Comparison of ENCODE assay signal across 19 cellular contexts in the genomic region with DNA sequence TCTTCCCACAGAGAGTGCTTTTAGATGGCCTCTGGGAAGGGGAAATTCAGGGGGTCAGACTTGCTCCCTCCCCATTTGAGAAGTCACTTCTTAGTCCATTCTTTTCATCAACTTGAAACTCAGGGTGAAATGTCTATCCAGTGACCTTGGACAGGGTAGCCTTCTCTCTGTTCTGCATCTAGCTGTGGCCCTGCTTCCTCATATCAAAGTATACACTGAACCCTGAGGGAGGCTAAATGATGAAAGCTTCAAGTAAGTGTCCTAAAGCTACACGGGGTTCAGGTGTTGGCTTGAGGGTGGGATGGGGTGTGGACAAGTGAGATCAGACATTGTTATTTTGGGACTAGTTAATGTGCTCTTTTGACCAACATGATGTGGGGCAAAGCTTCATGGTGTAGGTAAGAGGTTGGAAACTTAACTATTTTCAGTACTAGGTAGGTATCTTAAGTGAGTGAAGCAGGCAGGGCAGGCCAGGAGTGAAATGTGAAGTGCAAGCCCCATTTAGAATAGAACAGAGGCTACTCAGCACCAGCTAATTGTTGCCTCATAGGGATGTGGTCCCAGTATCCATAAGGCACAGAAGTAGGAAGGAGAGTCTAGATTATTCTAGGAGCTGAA. TPM values are rescaled to one million over a fixed set of nuclear protein-coding genes. Genes with fewer than 3 reads are reported as not detected.
DNase-seq lines count a peak whose midpoint lies in the region; ATAC-seq and TF ChIP-seq lines count a peak whose summit lies in the region.
"Had no signal": no experiment of that assay in that cellular context is flagged by ENCODE, and none has a peak within 500 bp of the region (broad histone marks: within the 10 kb centered on the region; RNA-seq: fewer than 3 reads in every experiment).

No MANE protein-coding gene starts in this region.

- no peak for TF ChIP-seq CTCF in natural killer cell (IDR thresholded peaks at IDR 0.05)
- TF ChIP-seq CTCF in ovary (IDR thresholded peaks at IDR 0.05) = no peak

- peaks cover 29% of the 10 kb centered on the region for H3K4me1 ChIP-seq in CD8-positive, alpha-beta memory T cell (ENCODE audit: insufficient read depth, low read length)
- H3K4me1 ChIP-seq in ovary (ENCODE audit: insufficient read depth) = no peaks in the 10 kb centered on the region
- H3K4me1 ChIP-seq: Caco-2, Peyer's patch had no signal

- H3K4me3 Mint-ChIP-seq in activated CD4-positive, alpha-beta T cell treated with anti-CD3 and anti-CD28 coated beads, Interleukin-2, amount 10 ng/mL, durations not matched to agents 24 days and 14 days = no peak overlapping the region
- peak overlapping the region in 3 of 7 donors; percentile 6 to 46 (median 42) for H3K4me3 Mint-ChIP-seq in CD8-positive, alpha-beta memory T cell
- no peak overlapping the region for H3K4me3 Mint-ChIP-seq in activated naive CD8-positive, alpha-beta T cell
- no peak overlapping the region for H3K4me3 Mint-ChIP-seq in natural killer cell

- H3K4me1 Mint-ChIP-seq in activated CD4-positive, alpha-beta T cell treated with anti-CD3 and anti-CD28 coated beads, Interleukin-2, amount 10 ng/mL, durations not matched to agents 24 days and 14 days = peaks cover 24% of the 10 kb centered on the region
- peaks cover 51 to 68% (median 63%) of the 10 kb centered on the region in 3 donors for H3K4me1 Mint-ChIP-seq in CD8-positive, alpha-beta memory T cell
- peaks cover 50% of the 10 kb centered on the region for H3K4me1 Mint-ChIP-seq in activated naive CD8-positive, alpha-beta T cell (ENCODE audit: low read depth)
- H3K4me1 Mint-ChIP-seq in natural killer cell = peaks cover 32 to 43% of the 10 kb centered on the region in 2 donors

- POLR2A ChIA-PET in CD8-positive, alpha-beta memory T cell (lab: Charles Lee) = interaction anchor here (0.6 to 1.2 kb wide), 3 partner anchors 26 to 96 kb away, joined by 3 to 4 read pairs (median 4); no protein-coding TSS in a partner anchor

- no peak for TF ChIP-seq EP300 in ovary (IDR thresholded peaks at IDR 0.05)

- no peaks in the 10 kb centered on the region for H3K27me3 Mint-ChIP-seq in activated CD4-positive, alpha-beta T cell treated with anti-CD3 and anti-CD28 coated beads, Interleukin-2, amount 10 ng/mL, durations not matched to agents 24 days and 14 days
- peaks cover 0 to 3% of the 10 kb centered on the region in 2 donors for H3K27me3 Mint-ChIP-seq in CD8-positive, alpha-beta memory T cell
- no peaks in the 10 kb centered on the region for H3K27me3 Mint-ChIP-seq in activated naive CD8-positive, alpha-beta T cell
- H3K27me3 Mint-ChIP-seq in natural killer cell (ENCODE audit: low read depth in 2 of 2) = no peaks in the 10 kb centered on the region

- no peaks in the 10 kb centered on the region for H3K9me3 ChIP-seq in CD8-positive, alpha-beta memory T cell (ENCODE audit: low read length)
- H3K9me3 ChIP-seq in ovary = no peaks in the 10 kb centered on the region
- H3K9me3 ChIP-seq: Caco-2, Peyer's patch had no signal

- no peaks in the 10 kb centered on the region for H3K27me3 ChIP-seq in CD8-positive, alpha-beta memory T cell (ENCODE audit: insufficient read depth, low read length, poor library complexity, severe bottlenecking)
- no peaks in the 10 kb centered on the region for H3K27me3 ChIP-seq in ovary
- H3K27me3 ChIP-seq: BLaER1 treated with 17β-estradiol and CSF1 and Interleukin-3, amounts not matched to agents 10 nM and 100 nM; Peyer's patch had no signal

- DNase-seq in activated CD4-positive, alpha-beta T cell treated with anti-CD3 and anti-CD28 coated beads, Interleukin-2, amount 10 ng/mL, durations not matched to agents 24 days and 14 days = no peak
- no peak for DNase-seq in activated CD4-positive, alpha-beta T cell treated with anti-CD3 and anti-CD28 coated beads, Interleukin-2, amount 50 U/mL, for 48 hours
- no peak for DNase-seq in CD8-positive, alpha-beta memory T cell
- DNase-seq in natural killer cell (no peak), ovary (no peak), RKO (ENCODE audit: low spot score) (no peak)
- no peak for DNase-seq in stimulated activated CD4-positive, alpha-beta T cell treated with anti-CD3 and anti-CD28 coated beads, Interleukin-2, amount 100 ng/mL, for 24 hours
- DNase-seq: 8988T, Caco-2, HCEC 1CT, NCI-H1105 treated with DMSO at 0.1 percent for 48 hours, NCI-H1694 treated with DMSO at 0.1 percent for 48 hours, NCI-H2107, NCI-H2227 treated with DMSO at 0.1 percent for 48 hours, NCI-H524 treated with DMSO at 0.1 percent for 48 hours, Peyer's patch, Right ventricle myocardium superior had no signal

- H3K36me3 Mint-ChIP-seq in activated CD4-positive, alpha-beta T cell treated with anti-CD3 and anti-CD28 coated beads, Interleukin-2, amount 10 ng/mL, durations not matched to agents 24 days and 14 days (ENCODE audit: low read depth) = peaks cover 52% of the 10 kb centered on the region
- H3K36me3 Mint-ChIP-seq in CD8-positive, alpha-beta memory T cell = peaks cover 29 to 32% (median 31%) of the 10 kb centered on the region in 3 donors
- peaks cover 39% of the 10 kb centered on the region for H3K36me3 Mint-ChIP-seq in activated naive CD8-positive, alpha-beta T cell
- H3K36me3 Mint-ChIP-seq in natural killer cell = peaks cover 22% of the 10 kb centered on the region

- H3K27ac Mint-ChIP-seq in activated CD4-positive, alpha-beta T cell treated with anti-CD3 and anti-CD28 coated beads, Interleukin-2, amount 10 ng/mL, durations not matched to agents 24 days and 14 days = peak overlapping the region; percentile 31
- H3K27ac Mint-ChIP-seq in CD8-positive, alpha-beta memory T cell = peak overlapping the region in 7 of 8 donors; percentile 38 to 94 (median 82)
- peak overlapping the region; percentile 70 for H3K27ac Mint-ChIP-seq in activated naive CD8-positive, alpha-beta T cell
- peak overlapping the region; percentile 46 to 75 for H3K27ac Mint-ChIP-seq in natural killer cell

- TF ChIP-seq POLR2A in ovary (IDR thresholded peaks at IDR 0.05) = no peak

- no peaks in the 10 kb centered on the region for H3K36me3 ChIP-seq in CD8-positive, alpha-beta memory T cell (ENCODE audit: insufficient read depth, low read length)
- no peaks in the 10 kb centered on the region for H3K36me3 ChIP-seq in ovary
- H3K36me3 ChIP-seq: Peyer's patch had no signal

- no peak for ATAC-seq in natural killer cell

- 59 to 70% (median 68%) methylated on average over 1 of the region's 1 CpG for WGBS in ovary, 3 donors

- peaks cover 33% of the 10 kb centered on the region for H3K9me3 Mint-ChIP-seq in activated CD4-positive, alpha-beta T cell treated with anti-CD3 and anti-CD28 coated beads, Interleukin-2, amount 10 ng/mL, durations not matched to agents 24 days and 14 days
- H3K9me3 Mint-ChIP-seq in CD8-positive, alpha-beta memory T cell = peaks cover 5 to 32% (median 28%) of the 10 kb centered on the region in 5 donors
- peaks cover 7% of the 10 kb centered on the region for H3K9me3 Mint-ChIP-seq in activated naive CD8-positive, alpha-beta T cell (ENCODE audit: low read depth)
- peaks cover 6 to 10% of the 10 kb centered on the region in 2 donors for H3K9me3 Mint-ChIP-seq in natural killer cell

- CTCF ChIA-PET in CD8-positive, alpha-beta memory T cell (lab: Charles Lee) = interaction anchor here (1.2 kb wide), 1 partner anchor 9 kb away, joined by 3 read pairs; no protein-coding TSS in a partner anchor

- no peak overlapping the region for H3K27ac ChIP-seq in CD8-positive, alpha-beta memory T cell (ENCODE audit: low read depth, low read length)
- H3K27ac ChIP-seq in ovary = no peak overlapping the region
- H3K27ac ChIP-seq: BLaER1 treated with 17β-estradiol and CSF1 and Interleukin-3, amounts not matched to agents 10 nM and 100 nM; Peyer's patch had no signal

- intact Hi-C loops in activated CD4-positive, alpha-beta T cell treated with anti-CD3 and anti-CD28 coated beads, Interleukin-2, amount 10 ng/mL, durations not matched to agents 24 days and 14 days (cut with micrococcal nuclease) = loop anchor here (2.0 kb wide), 1 partner anchor 15 kb away; no protein-coding TSS in a partner anchor
- intact Hi-C loops in natural killer cell (cut with micrococcal nuclease) = no loop called here
- intact Hi-C loops in ovary (cut with DNase I) = no loop called here

- H3K4me3 ChIP-seq in CD8-positive, alpha-beta memory T cell (ENCODE audit: low read length) = no peak overlapping the region
- H3K4me3 ChIP-seq in ovary = no peak overlapping the region
- H3K4me3 ChIP-seq: Peyer's patch had no signal

RNA-seq across cellular contexts. Expression of a gene that starts 41.0 kb away (rescaled TPM):
- 53.8 and 55.4 TPM in 2 replicates for total RNA-seq in activated CD4-positive, alpha-beta T cell treated with anti-CD3 and anti-CD28 coated beads, Interleukin-2, amount 10 ng/mL, durations not matched to agents 24 days and 14 days
- 10 to 100 TPM; 28.3 to 30.7 TPM for total RNA-seq in CD8-positive, alpha-beta memory T cell
- 201 TPM for polyA plus RNA-seq in CD8-positive, alpha-beta memory T cell
- total RNA-seq in natural killer cell (10 to 100 TPM; 66.7 to 88.2 (median 68.1) TPM), ovary (under 1 TPM in 6 of 7 donors, not detected in 1; 0.13 to 0.72 (median 0.47) TPM)
- polyA plus RNA-seq in ovary = 1 to 10 TPM in 1 of 2 donors, under 1 TPM in 1; 0.24 to 4.2 TPM
- total RNA-seq: Caco-2 had no signal

Comparison
In these comparisons a context has a peak if more than half of its experiments do, and no peak if none do; other contexts are left out.
1. H3K27ac Mint-ChIP-seq: peak in every context shown above with its lines; median percentile 82 in CD8-positive, alpha-beta memory T cell; 70 in activated naive CD8-positive, alpha-beta T cell; 60 in natural killer cell; 31 in activated CD4-positive, alpha-beta T cell treated with anti-CD3 and anti-CD28 coated beads, Interleukin-2, amount 10 ng/mL, durations not matched to agents 24 days and 14 days.
2. RNA of a gene that starts 41.0 kb away (total RNA-seq): 66.7 to 88.2 TPM in natural killer cell, 53.8 to 55.4 TPM in activated CD4-positive, alpha-beta T cell treated with anti-CD3 and anti-CD28 coated beads, Interleukin-2, amount 10 ng/mL, durations not matched to agents 24 days and 14 days and 28.3 to 30.7 TPM in CD8-positive, alpha-beta memory T cell; 0.13 to 0.72 TPM in ovary; every median in the first group is over 10 times any median in the second.